In genomic region chr1:153565529-153566374, GRCh38 we compare ENCODE assay signal across 8 cellular contexts. TPM values are rescaled to one million over a fixed set of nuclear protein-coding genes. Genes with fewer than 3 reads are reported as not detected.
A peak's percentile ranks its signal among the peaks of the same experiment; 100 is the strongest.
DNase-seq lines count a peak whose midpoint lies in the region; ATAC-seq and TF ChIP-seq lines count a peak whose summit lies in the region.

Gene S100A2, minus strand, starts transcription at chr1:153565844. Its CDS starts 1,967 bp downstream, at chr1:153563877.

- H3K4ac ChIP-seq in mesendoderm (ENCODE audit: low read depth, low read length), result peak within 1 kb of the TSS; percentile 83

- H3K4me1 ChIP-seq in mesendoderm (ENCODE audit: control insufficient read depth, low read depth, low read length), result peaks cover 10% of the 10 kb centered on the region

- peak; percentile 75 for ATAC-seq in activated B cell treated with CpG ODN at 0.5 μM for 24 hours (ENCODE audit: low read depth)
- ATAC-seq in stimulated activated naive CD8-positive, alpha-beta T cell treated with anti-CD3 and anti-CD28 coated beads, Interleukin-15, amount 100 ng/mL, for 72 hours, result peak; percentile 67

- H3K27ac Mint-ChIP-seq in activated B cell treated with CpG ODN at 0.5 μM for 24 hours, result peak within 1 kb of the TSS; percentile 99
- H3K27ac Mint-ChIP-seq in dendritic cell treated with granulocyte-macrophage colony-stimulating factor and Interleukin-4, amounts not matched to agents 40 ng/mL and 50 ng/mL, for 4 days, result peak within 1 kb of the TSS; percentile 96
- H3K27ac Mint-ChIP-seq in stimulated activated naive CD8-positive, alpha-beta T cell treated with anti-CD3 and anti-CD28 coated beads, Interleukin-15, amount 100 ng/mL, for 72 hours, result peak within 1 kb of the TSS; percentile 98 to 99

- no peaks in the 10 kb centered on the region for H3K36me3 Mint-ChIP-seq in activated B cell treated with CpG ODN at 0.5 μM for 24 hours (ENCODE audit: low read depth)
- no peaks in the 10 kb centered on the region for H3K36me3 Mint-ChIP-seq in dendritic cell treated with granulocyte-macrophage colony-stimulating factor and Interleukin-4, amounts not matched to agents 40 ng/mL and 50 ng/mL, for 4 days (ENCODE audit: low read depth)

- H3K9me3 Mint-ChIP-seq in activated B cell treated with CpG ODN at 0.5 μM for 24 hours, result no peaks in the 10 kb centered on the region
- H3K9me3 Mint-ChIP-seq in dendritic cell treated with granulocyte-macrophage colony-stimulating factor and Interleukin-4, amounts not matched to agents 40 ng/mL and 50 ng/mL, for 4 days, result no peaks in the 10 kb centered on the region
- no peaks in the 10 kb centered on the region for H3K9me3 Mint-ChIP-seq in stimulated activated naive CD8-positive, alpha-beta T cell treated with anti-CD3 and anti-CD28 coated beads, Interleukin-15, amount 100 ng/mL, for 72 hours

- H3K23ac ChIP-seq in mesendoderm (ENCODE audit: low read length), result no peak within 1 kb of the TSS

- peaks cover 36% of the 10 kb centered on the region for H3K4me1 Mint-ChIP-seq in activated B cell treated with CpG ODN at 0.5 μM for 24 hours
- H3K4me1 Mint-ChIP-seq in dendritic cell treated with granulocyte-macrophage colony-stimulating factor and Interleukin-4, amounts not matched to agents 40 ng/mL and 50 ng/mL, for 4 days (ENCODE audit: low read depth), result peaks cover 65% of the 10 kb centered on the region
- H3K4me1 Mint-ChIP-seq in stimulated activated naive CD8-positive, alpha-beta T cell treated with anti-CD3 and anti-CD28 coated beads, Interleukin-15, amount 100 ng/mL, for 72 hours, result peaks cover 46% of the 10 kb centered on the region

- no peak within 1 kb of the TSS for H4K5ac ChIP-seq in mesendoderm (ENCODE audit: low read length)

- no peaks in the 10 kb centered on the region for H3K79me2 ChIP-seq in mesendoderm (ENCODE audit: control insufficient read depth, insufficient read depth, low read length)

- no peaks in the 10 kb centered on the region for H3K36me3 ChIP-seq in mesendoderm (ENCODE audit: control insufficient read depth, insufficient read depth, low read length)

- no CpG with 5 or more reads among the region's 8 CpGs for WGBS in mesendoderm (ENCODE audit: extremely low coverage, insufficient coverage, low lambda C conversion rate)

- no peak for TF ChIP-seq CTCF in activated B cell treated with CpG ODN at 0.5 μM for 24 hours (IDR thresholded peaks at IDR 0.05)

- DNase-seq in NCI-H82 (lab: John Stamatoyannopoulos, UW) (peak; percentile 58), NCI-H82 treated with DMSO at 0.1 percent for 48 hours (lab: John Stamatoyannopoulos, UW; ENCODE audit: unreplicated experiment) (no peak), M059J (ENCODE audit: low read depth) (peak; percentile 97), activated B cell treated with CpG ODN at 0.5 μM for 24 hours (peak; percentile 43), mesendoderm (peak; percentile 51), NCI-H2227 treated with DMSO at 0.1 percent for 48 hours (lab: John Stamatoyannopoulos, UW) (no peak)
- peak; percentile 28 to 52 for DNase-seq in stimulated activated naive CD8-positive, alpha-beta T cell treated with anti-CD3 and anti-CD28 coated beads, Interleukin-15, amount 100 ng/mL, for 72 hours

- H3K18ac ChIP-seq in mesendoderm (ENCODE audit: low read length), result peak within 1 kb of the TSS; percentile 19

- peak within 1 kb of the TSS; percentile 90 for H2AK5ac ChIP-seq in mesendoderm (ENCODE audit: low read length)

- POLR2A ChIA-PET in activated B cell treated with CpG ODN at 0.5 μM for 24 hours (lab: Charles Lee), result interaction anchor here (0.6 to 4.3 kb wide), 22 partner anchors 8 to 618 kb away, joined by 3 to 115 read pairs (median 6); partner anchors contain the start of genes CHTOP, ILF2, INTS3 and JTB

- H3K4me2 ChIP-seq in mesendoderm (ENCODE audit: low read length), result no peak within 1 kb of the TSS

- H3K56ac ChIP-seq in mesendoderm (ENCODE audit: low read length), result peak within 1 kb of the TSS; percentile 84

- peaks cover under 1% of the 10 kb centered on the region for H3K27me3 Mint-ChIP-seq in activated B cell treated with CpG ODN at 0.5 μM for 24 hours
- peaks cover 5% of the 10 kb centered on the region for H3K27me3 Mint-ChIP-seq in dendritic cell treated with granulocyte-macrophage colony-stimulating factor and Interleukin-4, amounts not matched to agents 40 ng/mL and 50 ng/mL, for 4 days
- no peaks in the 10 kb centered on the region for H3K27me3 Mint-ChIP-seq in stimulated activated naive CD8-positive, alpha-beta T cell treated with anti-CD3 and anti-CD28 coated beads, Interleukin-15, amount 100 ng/mL, for 72 hours

- CTCF ChIA-PET in activated B cell treated with CpG ODN at 0.5 μM for 24 hours (lab: Charles Lee), result interaction anchor here (0.7 to 2.4 kb wide), 7 partner anchors 21 to 213 kb away, joined by 3 to 22 read pairs (median 7); partner anchors contain the start of gene S100A6

- no peaks in the 10 kb centered on the region for H3K79me1 ChIP-seq in mesendoderm (ENCODE audit: low read length)

- H3K27ac ChIP-seq in mesendoderm (ENCODE audit: low read depth, low read length), result no peak within 1 kb of the TSS

- H4K8ac ChIP-seq in mesendoderm (ENCODE audit: low read depth, low read length), result no peak within 1 kb of the TSS

- H3K27me3 ChIP-seq in mesendoderm (ENCODE audit: insufficient read depth, low read length, poor library complexity), result no peaks in the 10 kb centered on the region

- no peak within 1 kb of the TSS for H2BK120ac ChIP-seq in mesendoderm (ENCODE audit: low read depth, low read length)

- intact Hi-C loops in activated B cell treated with CpG ODN at 0.5 μM for 24 hours (cut with micrococcal nuclease), result loop anchor here (1.0 kb wide), 2 partner anchors 20 to 29 kb away; partner anchors contain the start of gene S100A4
- intact Hi-C loops in dendritic cell treated with granulocyte-macrophage colony-stimulating factor and Interleukin-4, amounts not matched to agents 40 ng/mL and 50 ng/mL, for 4 days (cut with micrococcal nuclease), result loop anchor here (2.0 to 5.0 kb wide), 3 partner anchors 15 to 208 kb away; partner anchors contain the start of genes ILF2 and S100A9

- no peak within 1 kb of the TSS for H2BK15ac ChIP-seq in mesendoderm (replicated peaks; ENCODE audit: low read depth)

- H2BK5ac ChIP-seq in mesendoderm (ENCODE audit: low read length), result peak within 1 kb of the TSS; percentile 92

- H3K4me3 ChIP-seq in mesendoderm (ENCODE audit: low read length), result no peak within 1 kb of the TSS

- H3K9ac ChIP-seq in mesendoderm (ENCODE audit: low read length), result peak within 1 kb of the TSS; percentile 50

- peak within 1 kb of the TSS; percentile 82 for H3K4me3 Mint-ChIP-seq in activated B cell treated with CpG ODN at 0.5 μM for 24 hours
- H3K4me3 Mint-ChIP-seq in dendritic cell treated with granulocyte-macrophage colony-stimulating factor and Interleukin-4, amounts not matched to agents 40 ng/mL and 50 ng/mL, for 4 days, result peak within 1 kb of the TSS; percentile 62
- peak within 1 kb of the TSS; percentile 71 to 77 for H3K4me3 Mint-ChIP-seq in stimulated activated naive CD8-positive, alpha-beta T cell treated with anti-CD3 and anti-CD28 coated beads, Interleukin-15, amount 100 ng/mL, for 72 hours

RNA-seq across cellular contexts. Expression of gene S100A2, which starts in this region (rescaled TPM):
- 14.4 and 19.6 TPM in 2 replicates for total RNA-seq in M059J (2014; rRNA removed; shearing (Covaris generic))
- 2.0 and 4.4 TPM in 2 replicates for total RNA-seq in activated B cell treated with CpG ODN at 0.5 μM for 24 hours
- 1.9 TPM for polyA plus RNA-seq in mesendoderm (2013, experiment 1 of 2)
- 2.1 TPM for polyA plus RNA-seq in mesendoderm (2013, experiment 2 of 2)

Comparison
In these comparisons a context has a peak if more than half of its experiments do, and no peak if none do; other contexts are left out.
1. DNase-seq: peak in NCI-H82 (single experiment), M059J (single experiment), activated B cell treated with CpG ODN at 0.5 μM for 24 hours (single experiment), mesendoderm (single experiment) and stimulated activated naive CD8-positive, alpha-beta T cell treated with anti-CD3 and anti-CD28 coated beads, Interleukin-15, amount 100 ng/mL, for 72 hours (2 of 2); none in NCI-H82 treated with DMSO at 0.1 percent for 48 hours (single experiment) and NCI-H2227 treated with DMSO at 0.1 percent for 48 hours (single experiment).
2. Peak in every context shown above with its lines, with median percentiles within 50 percentile points of each other: H3K27ac Mint-ChIP-seq and H3K4me3 Mint-ChIP-seq.